1 cellular context compared by ENCODE assay signal in the genomic region with DNA sequence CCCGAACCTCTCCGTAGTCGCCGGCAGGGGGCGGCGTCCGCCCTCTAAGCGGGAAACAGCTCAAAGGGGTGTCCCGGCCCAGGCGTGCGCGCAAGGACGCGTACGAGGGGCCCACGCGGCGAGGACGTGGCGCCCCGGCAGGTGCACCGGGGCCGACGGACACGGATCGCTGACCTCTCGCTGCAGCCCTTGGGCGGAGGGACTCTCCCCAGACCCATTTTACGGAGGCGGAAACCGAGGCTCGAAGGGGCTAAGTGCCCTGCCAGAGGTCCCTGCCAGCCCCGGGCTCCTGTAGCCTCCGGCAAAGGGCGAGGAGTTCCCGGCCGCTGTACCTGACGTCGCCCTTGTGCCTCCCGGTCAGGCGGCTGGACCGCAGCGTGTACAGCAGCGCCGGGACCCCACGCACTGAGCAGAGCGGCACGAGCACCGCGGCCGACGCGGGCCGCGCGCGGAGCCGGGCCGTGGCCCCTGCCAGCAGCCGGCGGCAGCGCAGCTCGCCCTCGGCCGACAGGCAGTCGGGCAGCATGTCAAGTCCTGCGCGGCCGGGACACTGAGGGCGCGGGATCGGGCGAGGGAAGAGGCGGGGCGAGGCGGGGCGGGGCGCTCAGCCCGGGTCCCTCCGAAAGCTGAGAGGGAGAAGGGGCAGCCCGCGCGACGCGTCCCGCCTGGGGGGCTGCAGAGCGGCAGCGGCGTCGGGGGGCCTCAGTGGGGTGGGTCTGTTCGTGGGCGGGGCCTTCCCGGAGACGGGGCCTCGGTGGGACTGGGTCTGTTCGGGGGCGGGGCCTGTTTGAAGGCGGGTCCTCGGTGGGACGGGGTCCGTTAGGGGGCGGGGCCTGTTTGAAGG.
TF ChIP-seq lines count a peak whose summit lies in the region.

A gene with protein sequence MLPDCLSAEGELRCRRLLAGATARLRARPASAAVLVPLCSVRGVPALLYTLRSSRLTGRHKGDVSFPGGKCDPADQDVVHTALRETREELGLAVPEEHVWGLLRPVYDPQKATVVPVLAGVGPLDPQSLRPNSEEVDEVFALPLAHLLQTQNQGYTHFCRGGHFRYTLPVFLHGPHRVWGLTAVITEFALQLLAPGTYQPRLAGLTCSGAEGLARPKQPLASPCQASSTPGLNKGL (minus strand): TSS at position 552 of the 844 bp plus-strand sequence. CDS start 26 bp downstream, at position 526.

TF ChIP-seq in HepG2, 621 proteins besides CTCF, POLR2A, EP300 and RAD21 (continued from another document and continues in another):
- TF ChIP-seq, protein P1, sequence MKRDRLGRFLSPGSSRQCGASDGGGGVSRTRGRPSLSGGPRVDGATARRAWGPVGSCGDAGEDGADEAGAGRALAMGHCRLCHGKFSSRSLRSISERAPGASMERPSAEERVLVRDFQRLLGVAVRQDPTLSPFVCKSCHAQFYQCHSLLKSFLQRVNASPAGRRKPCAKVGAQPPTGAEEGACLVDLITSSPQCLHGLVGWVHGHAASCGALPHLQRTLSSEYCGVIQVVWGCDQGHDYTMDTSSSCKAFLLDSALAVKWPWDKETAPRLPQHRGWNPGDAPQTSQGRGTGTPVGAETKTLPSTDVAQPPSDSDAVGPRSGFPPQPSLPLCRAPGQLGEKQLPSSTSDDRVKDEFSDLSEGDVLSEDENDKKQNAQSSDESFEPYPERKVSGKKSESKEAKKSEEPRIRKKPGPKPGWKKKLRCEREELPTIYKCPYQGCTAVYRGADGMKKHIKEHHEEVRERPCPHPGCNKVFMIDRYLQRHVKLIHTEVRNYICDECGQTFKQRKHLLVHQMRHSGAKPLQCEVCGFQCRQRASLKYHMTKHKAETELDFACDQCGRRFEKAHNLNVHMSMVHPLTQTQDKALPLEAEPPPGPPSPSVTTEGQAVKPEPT (CRISPR knock-in tag; IDR thresholded peaks at IDR 0.05; ENCODE audit: low read depth): peak; percentile 44; the same call in 1 of the 2 replicates
- TF ChIP-seq NONO (IDR thresholded peaks at IDR 0.05) (no peak), NONO (CRISPR knock-in tag; conservative IDR thresholded peaks at IDR 0.05) (no peak), CEBPB (IDR thresholded peaks at IDR 0.05; ENCODE audit: borderline replicate concordance, low read depth, low read length) (no peak), ZNF674 (CRISPR knock-in tag; IDR thresholded peaks at IDR 0.05; ENCODE audit: low read depth) (0 out of 2 replicates have a peak, but pooled peaks have one; percentile 73), SP140L (CRISPR knock-in tag; IDR thresholded peaks at IDR 0.05; ENCODE audit: borderline replicate concordance) (no peak), ZNF224 (CRISPR knock-in tag; IDR thresholded peaks at IDR 0.05) (no peak), ZNF3 (CRISPR knock-in tag; IDR thresholded peaks at IDR 0.05) (no peak), MTF2 (CRISPR knock-in tag; IDR thresholded peaks at IDR 0.05; ENCODE audit: borderline replicate concordance) (no peak), TEAD2 (CRISPR knock-in tag; IDR thresholded peaks at IDR 0.05) (no peak), THYN1 (CRISPR knock-in tag; IDR thresholded peaks at IDR 0.05; ENCODE audit: borderline replicate concordance, low read depth) (no peak), ZNF703 (CRISPR knock-in tag; IDR thresholded peaks at IDR 0.05; ENCODE audit: borderline replicate concordance) (no peak), ZNF546 (CRISPR knock-in tag; conservative IDR thresholded peaks at IDR 0.05) (0 out of 2 replicates have a peak, but pooled peaks have one; percentile 71), ZNF724P (CRISPR knock-in tag; IDR thresholded peaks at IDR 0.05; ENCODE audit: borderline replicate concordance) (no peak), ZC3H13 (CRISPR knock-in tag; IDR thresholded peaks at IDR 0.05) (no peak), MED1 (CRISPR knock-in tag; IDR thresholded peaks at IDR 0.05) (0 out of 2 replicates have a peak, but pooled peaks have one; percentile 48), RORA (CRISPR knock-in tag; IDR thresholded peaks at IDR 0.05) (no peak), ETV6 (CRISPR knock-in tag; conservative IDR thresholded peaks at IDR 0.05) (peak; percentile 53; the same call in 1 of the 2 replicates), HCFC1 (IDR thresholded peaks at IDR 0.05; ENCODE audit: low read depth, low read length) (no peak), DR1 (CRISPR knock-in tag; IDR thresholded peaks at IDR 0.05) (no peak; the same call in 1 of the 2 replicates), ZNF44 (CRISPR knock-in tag; IDR thresholded peaks at IDR 0.05) (no peak), KLF15 (CRISPR knock-in tag; IDR thresholded peaks at IDR 0.05; ENCODE audit: borderline replicate concordance) (peak; percentile 50; the same call in 1 of the 2 replicates), ISL2 (CRISPR knock-in tag; IDR thresholded peaks at IDR 0.05) (no peak), YY1 (IDR thresholded peaks at IDR 0.05; ENCODE audit: insufficient read depth, insufficient replicate concordance, low read depth, low read length) (no peak), ZSCAN31 (CRISPR knock-in tag; IDR thresholded peaks at IDR 0.05; ENCODE audit: low read depth) (no peak), RFX3 (CRISPR knock-in tag; IDR thresholded peaks at IDR 0.05) (no peak), ELF1 (CRISPR knock-in tag; IDR thresholded peaks at IDR 0.05) (peak; percentile 44; the same call in 1 of the 2 replicates), ZNF317 (CRISPR knock-in tag; IDR thresholded peaks at IDR 0.05) (no peak)
- TF ChIP-seq, protein P2, sequence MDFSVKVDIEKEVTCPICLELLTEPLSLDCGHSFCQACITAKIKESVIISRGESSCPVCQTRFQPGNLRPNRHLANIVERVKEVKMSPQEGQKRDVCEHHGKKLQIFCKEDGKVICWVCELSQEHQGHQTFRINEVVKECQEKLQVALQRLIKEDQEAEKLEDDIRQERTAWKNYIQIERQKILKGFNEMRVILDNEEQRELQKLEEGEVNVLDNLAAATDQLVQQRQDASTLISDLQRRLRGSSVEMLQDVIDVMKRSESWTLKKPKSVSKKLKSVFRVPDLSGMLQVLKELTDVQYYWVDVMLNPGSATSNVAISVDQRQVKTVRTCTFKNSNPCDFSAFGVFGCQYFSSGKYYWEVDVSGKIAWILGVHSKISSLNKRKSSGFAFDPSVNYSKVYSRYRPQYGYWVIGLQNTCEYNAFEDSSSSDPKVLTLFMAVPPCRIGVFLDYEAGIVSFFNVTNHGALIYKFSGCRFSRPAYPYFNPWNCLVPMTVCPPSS (IDR thresholded peaks at IDR 0.05): no peak
- TF ChIP-seq, protein P3, sequence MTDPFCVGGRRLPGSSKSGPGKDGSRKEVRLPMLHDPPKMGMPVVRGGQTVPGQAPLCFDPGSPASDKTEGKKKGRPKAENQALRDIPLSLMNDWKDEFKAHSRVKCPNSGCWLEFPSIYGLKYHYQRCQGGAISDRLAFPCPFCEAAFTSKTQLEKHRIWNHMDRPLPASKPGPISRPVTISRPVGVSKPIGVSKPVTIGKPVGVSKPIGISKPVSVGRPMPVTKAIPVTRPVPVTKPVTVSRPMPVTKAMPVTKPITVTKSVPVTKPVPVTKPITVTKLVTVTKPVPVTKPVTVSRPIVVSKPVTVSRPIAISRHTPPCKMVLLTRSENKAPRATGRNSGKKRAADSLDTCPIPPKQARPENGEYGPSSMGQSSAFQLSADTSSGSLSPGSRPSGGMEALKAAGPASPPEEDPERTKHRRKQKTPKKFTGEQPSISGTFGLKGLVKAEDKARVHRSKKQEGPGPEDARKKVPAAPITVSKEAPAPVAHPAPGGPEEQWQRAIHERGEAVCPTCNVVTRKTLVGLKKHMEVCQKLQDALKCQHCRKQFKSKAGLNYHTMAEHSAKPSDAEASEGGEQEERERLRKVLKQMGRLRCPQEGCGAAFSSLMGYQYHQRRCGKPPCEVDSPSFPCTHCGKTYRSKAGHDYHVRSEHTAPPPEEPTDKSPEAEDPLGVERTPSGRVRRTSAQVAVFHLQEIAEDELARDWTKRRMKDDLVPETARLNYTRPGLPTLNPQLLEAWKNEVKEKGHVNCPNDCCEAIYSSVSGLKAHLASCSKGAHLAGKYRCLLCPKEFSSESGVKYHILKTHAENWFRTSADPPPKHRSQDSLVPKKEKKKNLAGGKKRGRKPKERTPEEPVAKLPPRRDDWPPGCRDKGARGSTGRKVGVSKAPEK (CRISPR knock-in tag; IDR thresholded peaks at IDR 0.05; ENCODE audit: borderline replicate concordance): no peak
- TF ChIP-seq, protein P4, sequence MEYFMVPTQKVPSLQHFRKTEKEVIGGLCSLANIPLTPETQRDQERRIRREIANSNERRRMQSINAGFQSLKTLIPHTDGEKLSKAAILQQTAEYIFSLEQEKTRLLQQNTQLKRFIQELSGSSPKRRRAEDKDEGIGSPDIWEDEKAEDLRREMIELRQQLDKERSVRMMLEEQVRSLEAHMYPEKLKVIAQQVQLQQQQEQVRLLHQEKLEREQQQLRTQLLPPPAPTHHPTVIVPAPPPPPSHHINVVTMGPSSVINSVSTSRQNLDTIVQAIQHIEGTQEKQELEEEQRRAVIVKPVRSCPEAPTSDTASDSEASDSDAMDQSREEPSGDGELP (IDR thresholded peaks at IDR 0.05; ENCODE audit: borderline replicate concordance, low read depth): no peak
- TF ChIP-seq, protein P5, sequence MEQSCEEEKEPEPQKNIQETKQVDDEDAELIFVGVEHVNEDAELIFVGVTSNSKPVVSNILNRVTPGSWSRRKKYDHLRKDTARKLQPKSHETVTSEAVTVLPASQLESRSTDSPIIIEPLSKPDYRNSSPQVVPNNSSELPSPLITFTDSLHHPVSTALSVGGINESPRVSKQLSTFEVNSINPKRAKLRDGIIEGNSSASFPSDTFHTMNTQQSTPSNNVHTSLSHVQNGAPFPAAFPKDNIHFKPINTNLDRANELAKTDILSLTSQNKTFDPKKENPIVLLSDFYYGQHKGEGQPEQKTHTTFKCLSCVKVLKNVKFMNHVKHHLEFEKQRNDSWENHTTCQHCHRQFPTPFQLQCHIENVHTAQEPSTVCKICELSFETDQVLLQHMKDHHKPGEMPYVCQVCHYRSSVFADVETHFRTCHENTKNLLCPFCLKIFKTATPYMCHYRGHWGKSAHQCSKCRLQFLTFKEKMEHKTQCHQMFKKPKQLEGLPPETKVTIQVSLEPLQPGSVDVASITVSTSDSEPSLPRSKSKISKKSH (CRISPR knock-in tag; IDR thresholded peaks at IDR 0.05; ENCODE audit: borderline replicate concordance): peak; percentile 62; the same call in 1 of the 2 replicates
- TF ChIP-seq, protein P6, sequence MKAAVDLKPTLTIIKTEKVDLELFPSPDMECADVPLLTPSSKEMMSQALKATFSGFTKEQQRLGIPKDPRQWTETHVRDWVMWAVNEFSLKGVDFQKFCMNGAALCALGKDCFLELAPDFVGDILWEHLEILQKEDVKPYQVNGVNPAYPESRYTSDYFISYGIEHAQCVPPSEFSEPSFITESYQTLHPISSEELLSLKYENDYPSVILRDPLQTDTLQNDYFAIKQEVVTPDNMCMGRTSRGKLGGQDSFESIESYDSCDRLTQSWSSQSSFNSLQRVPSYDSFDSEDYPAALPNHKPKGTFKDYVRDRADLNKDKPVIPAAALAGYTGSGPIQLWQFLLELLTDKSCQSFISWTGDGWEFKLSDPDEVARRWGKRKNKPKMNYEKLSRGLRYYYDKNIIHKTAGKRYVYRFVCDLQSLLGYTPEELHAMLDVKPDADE (CRISPR knock-in tag; IDR thresholded peaks at IDR 0.05): no peak
- TF ChIP-seq, protein P7, sequence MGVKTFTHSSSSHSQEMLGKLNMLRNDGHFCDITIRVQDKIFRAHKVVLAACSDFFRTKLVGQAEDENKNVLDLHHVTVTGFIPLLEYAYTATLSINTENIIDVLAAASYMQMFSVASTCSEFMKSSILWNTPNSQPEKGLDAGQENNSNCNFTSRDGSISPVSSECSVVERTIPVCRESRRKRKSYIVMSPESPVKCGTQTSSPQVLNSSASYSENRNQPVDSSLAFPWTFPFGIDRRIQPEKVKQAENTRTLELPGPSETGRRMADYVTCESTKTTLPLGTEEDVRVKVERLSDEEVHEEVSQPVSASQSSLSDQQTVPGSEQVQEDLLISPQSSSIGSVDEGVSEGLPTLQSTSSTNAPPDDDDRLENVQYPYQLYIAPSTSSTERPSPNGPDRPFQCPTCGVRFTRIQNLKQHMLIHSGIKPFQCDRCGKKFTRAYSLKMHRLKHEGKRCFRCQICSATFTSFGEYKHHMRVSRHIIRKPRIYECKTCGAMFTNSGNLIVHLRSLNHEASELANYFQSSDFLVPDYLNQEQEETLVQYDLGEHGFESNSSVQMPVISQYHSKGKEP (CRISPR knock-in tag; IDR thresholded peaks at IDR 0.05): no peak
- TF ChIP-seq, protein P8, sequence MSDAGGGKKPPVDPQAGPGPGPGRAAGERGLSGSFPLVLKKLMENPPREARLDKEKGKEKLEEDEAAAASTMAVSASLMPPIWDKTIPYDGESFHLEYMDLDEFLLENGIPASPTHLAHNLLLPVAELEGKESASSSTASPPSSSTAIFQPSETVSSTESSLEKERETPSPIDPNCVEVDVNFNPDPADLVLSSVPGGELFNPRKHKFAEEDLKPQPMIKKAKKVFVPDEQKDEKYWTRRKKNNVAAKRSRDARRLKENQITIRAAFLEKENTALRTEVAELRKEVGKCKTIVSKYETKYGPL (CRISPR knock-in tag; IDR thresholded peaks at IDR 0.05): no peak
- TF ChIP-seq, protein P9, sequence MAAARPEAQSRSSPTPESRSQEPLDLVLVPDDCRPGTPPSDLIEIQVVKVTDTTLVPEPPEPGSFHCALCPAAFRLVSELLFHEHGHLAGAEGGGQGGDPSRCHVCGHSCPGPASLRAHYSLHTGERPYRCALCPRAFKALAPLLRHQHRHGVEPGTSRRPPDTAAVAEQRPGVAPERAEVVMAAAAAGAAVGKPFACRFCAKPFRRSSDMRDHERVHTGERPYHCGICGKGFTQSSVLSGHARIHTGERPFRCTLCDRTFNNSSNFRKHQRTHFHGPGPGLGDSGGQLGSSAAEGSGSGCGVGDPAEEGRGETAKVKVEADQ (CRISPR knock-in tag; IDR thresholded peaks at IDR 0.05; ENCODE audit: borderline replicate concordance): peak; percentile 62; the same call in 1 of the 2 replicates
- TF ChIP-seq, protein P10, sequence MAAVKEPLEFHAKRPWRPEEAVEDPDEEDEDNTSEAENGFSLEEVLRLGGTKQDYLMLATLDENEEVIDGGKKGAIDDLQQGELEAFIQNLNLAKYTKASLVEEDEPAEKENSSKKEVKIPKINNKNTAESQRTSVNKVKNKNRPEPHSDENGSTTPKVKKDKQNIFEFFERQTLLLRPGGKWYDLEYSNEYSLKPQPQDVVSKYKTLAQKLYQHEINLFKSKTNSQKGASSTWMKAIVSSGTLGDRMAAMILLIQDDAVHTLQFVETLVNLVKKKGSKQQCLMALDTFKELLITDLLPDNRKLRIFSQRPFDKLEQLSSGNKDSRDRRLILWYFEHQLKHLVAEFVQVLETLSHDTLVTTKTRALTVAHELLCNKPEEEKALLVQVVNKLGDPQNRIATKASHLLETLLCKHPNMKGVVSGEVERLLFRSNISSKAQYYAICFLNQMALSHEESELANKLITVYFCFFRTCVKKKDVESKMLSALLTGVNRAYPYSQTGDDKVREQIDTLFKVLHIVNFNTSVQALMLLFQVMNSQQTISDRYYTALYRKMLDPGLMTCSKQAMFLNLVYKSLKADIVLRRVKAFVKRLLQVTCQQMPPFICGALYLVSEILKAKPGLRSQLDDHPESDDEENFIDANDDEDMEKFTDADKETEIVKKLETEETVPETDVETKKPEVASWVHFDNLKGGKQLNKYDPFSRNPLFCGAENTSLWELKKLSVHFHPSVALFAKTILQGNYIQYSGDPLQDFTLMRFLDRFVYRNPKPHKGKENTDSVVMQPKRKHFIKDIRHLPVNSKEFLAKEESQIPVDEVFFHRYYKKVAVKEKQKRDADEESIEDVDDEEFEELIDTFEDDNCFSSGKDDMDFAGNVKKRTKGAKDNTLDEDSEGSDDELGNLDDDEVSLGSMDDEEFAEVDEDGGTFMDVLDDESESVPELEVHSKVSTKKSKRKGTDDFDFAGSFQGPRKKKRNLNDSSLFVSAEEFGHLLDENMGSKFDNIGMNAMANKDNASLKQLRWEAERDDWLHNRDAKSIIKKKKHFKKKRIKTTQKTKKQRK (IDR thresholded peaks at IDR 0.05; ENCODE audit: low read length): no peak
